ENCODE assay signal across 8 cellular contexts in the genomic region with DNA sequence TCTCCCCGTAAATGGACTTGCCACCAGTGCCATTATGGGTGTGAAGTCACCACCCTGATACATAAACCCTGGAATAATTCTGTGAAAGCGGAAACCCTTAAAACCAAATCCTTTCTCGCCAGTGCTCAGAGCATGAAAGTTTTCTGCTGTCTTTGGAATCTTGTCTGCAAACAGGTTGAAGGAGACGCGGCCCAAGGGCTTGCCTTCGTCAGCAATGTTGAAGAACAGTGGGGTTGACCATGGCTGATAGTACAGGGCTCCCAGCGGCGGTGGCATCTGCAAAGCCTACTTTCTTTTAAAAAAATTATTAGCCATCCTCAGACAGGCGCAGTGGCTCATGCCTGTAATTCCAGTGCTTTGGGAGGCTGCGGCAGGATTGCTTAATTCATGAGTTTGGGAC.
"Had no signal": no experiment of that assay in that cellular context is flagged by ENCODE, and none has a peak within 500 bp of the region (broad histone marks: within the 10 kb centered on the region; RNA-seq: fewer than 3 reads in every experiment).

No MANE protein-coding gene starts in this region.

- H3K27ac Mint-ChIP-seq: HFFc6 had no signal

- H3K4me1 ChIP-seq: HAP-1 had no signal

- DNase-seq: GM23248, GOT3, H7, H9, HCEC 1CT, HFFc6 had no signal

- ATAC-seq: HCT116 had no signal

- H3K36me3 ChIP-seq: HAP-1 had no signal

- H3K9ac ChIP-seq: GM23248 had no signal

- H3K4me3 Mint-ChIP-seq: H9, HFFc6 had no signal

- H2AFZ ChIP-seq: GM23248 had no signal

- H3K27ac ChIP-seq: GM23248 had no signal

- H3K4me3 ChIP-seq: GM23248, HAP-1 had no signal
